ENCODE assay signal across 17 cellular contexts in genomic region chr4:14771504-14772175, GRCh38.
DNase-seq lines count a peak whose midpoint lies in the region; FAIRE-seq and TF ChIP-seq lines count a peak whose summit lies in the region.
"Had no signal": no experiment of that assay in that cellular context is flagged by ENCODE, and none has a peak within 500 bp of the region (broad histone marks: within the 10 kb centered on the region; RNA-seq: fewer than 3 reads in every experiment).

No MANE protein-coding gene starts in this region.

- TSS peak; percentile 98 for BruUV-seq in MCF 10A (replicated peaks; lab: Mats Ljungman, UMichigan)

- no peaks in the 10 kb centered on the region for H3K36me3 ChIP-seq in breast epithelium
- no peaks in the 10 kb centered on the region for H3K36me3 ChIP-seq in bronchial epithelial cell (ENCODE audit: control insufficient read depth, insufficient read depth, low read length)
- H3K36me3 ChIP-seq: BLaER1 treated with 17β-estradiol and CSF1 and Interleukin-3, amounts not matched to agents 10 nM and 100 nM had no signal

- H3K4me3 Mint-ChIP-seq in MCF 10A (ENCODE audit: unreplicated experiment): no peak overlapping the region
- no peak overlapping the region for H3K4me3 Mint-ChIP-seq in type B pancreatic cell

- H3K4me3 ChIP-seq in breast epithelium: no peak overlapping the region
- H3K4me3 ChIP-seq in bronchial epithelial cell (ENCODE audit: low read depth, low read length): no peak overlapping the region
- H3K4me3 ChIP-seq: BLaER1 treated with 17β-estradiol and CSF1 and Interleukin-3, amounts not matched to agents 10 nM and 100 nM had no signal

- DNase-seq in MCF 10A (ENCODE audit: unreplicated experiment): peak; percentile 58
- DNase-seq in breast epithelium (ENCODE audit: low spot score in 2 of 2): no peak
- DNase-seq in bronchial epithelial cell (ENCODE audit: low read depth): peak; percentile 88
- peak; percentile 53 for DNase-seq in fibroblast of peridontal ligament (ENCODE audit: extremely low read depth)
- no peak for DNase-seq in type B pancreatic cell (ENCODE audit: extremely low spot score, unreplicated experiment)
- DNase-seq in C1 segment of cervical spinal cord (lab: John Stamatoyannopoulos, UW): no peak
- DNase-seq in mesenteric fat pad (ENCODE audit: low spot score): no peak
- DNase-seq in RKO (ENCODE audit: low spot score): no peak
- DNase-seq: 8988T, DMS 273 treated with DMSO at 0.1 percent for 48 hours, Karpas-422, MV-4-11, NCI-H1417 treated with DMSO at 0.1 percent for 48 hours, NCI-H2029, NCI-H524 had no signal

- H3K9me3 ChIP-seq in breast epithelium: no peaks in the 10 kb centered on the region

- TF ChIP-seq POLR2A in breast epithelium (IDR thresholded peaks at IDR 0.05): no peak

- FAIRE-seq in bronchial epithelial cell (lab: Jason Lieb, UNC): no peak
- FAIRE-seq: H1 had no signal

- H3K36me3 Mint-ChIP-seq in MCF 10A (ENCODE audit: insufficient read depth, unreplicated experiment): no peaks in the 10 kb centered on the region
- no peaks in the 10 kb centered on the region for H3K36me3 Mint-ChIP-seq in type B pancreatic cell

- H3K4me1 Mint-ChIP-seq in MCF 10A (ENCODE audit: insufficient read depth, unreplicated experiment) (peaks cover 13% of the 10 kb centered on the region), type B pancreatic cell (ENCODE audit: unreplicated experiment) (no peaks in the 10 kb centered on the region)

- H3K4me1 ChIP-seq in breast epithelium: no peaks in the 10 kb centered on the region

- POLR2A ChIA-PET in MCF 10A (lab: Yijun Ruan, JAX): interaction anchor here (0.6 to 2.4 kb wide), 16 partner anchors 11 to 1144 kb away, joined by 3 to 22 read pairs (median 6); partner anchors contain the start of genes BOD1L1 and CPEB2

- H3K27me3 Mint-ChIP-seq in MCF 10A (ENCODE audit: insufficient read depth, unreplicated experiment) (no peaks in the 10 kb centered on the region), type B pancreatic cell (peaks cover 4% of the 10 kb centered on the region)

- no peak overlapping the region for H3K27ac ChIP-seq in breast epithelium
- H3K27ac ChIP-seq: BLaER1 treated with 17β-estradiol and CSF1 and Interleukin-3, amounts not matched to agents 10 nM and 100 nM had no signal

- no peaks in the 10 kb centered on the region for H3K27me3 ChIP-seq in breast epithelium
- no peaks in the 10 kb centered on the region for H3K27me3 ChIP-seq in bronchial epithelial cell (ENCODE audit: control insufficient read depth, insufficient read depth, low read length)
- H3K27me3 ChIP-seq: BLaER1 treated with 17β-estradiol and CSF1 and Interleukin-3, amounts not matched to agents 10 nM and 100 nM had no signal

- TF ChIP-seq CTCF in MCF 10A (IDR thresholded peaks at IDR 0.05; ENCODE audit: unreplicated experiment): no peak
- TF ChIP-seq CTCF in breast epithelium (IDR thresholded peaks at IDR 0.05): no peak
- no peak for TF ChIP-seq CTCF in bronchial epithelial cell (IDR thresholded peaks at IDR 0.05; ENCODE audit: insufficient read depth, low read length, severe bottlenecking)
- no peak for TF ChIP-seq CTCF in type B pancreatic cell (conservative IDR thresholded peaks at IDR 0.05)

- intact Hi-C loops in MCF 10A (cut with micrococcal nuclease) (no loop called here), breast epithelium (cut with DNase I; ENCODE audit: low total_unique reads) (no loop called here)

- H3K27ac Mint-ChIP-seq in MCF 10A (ENCODE audit: low read depth, unreplicated experiment) (peak overlapping the region; percentile 81), type B pancreatic cell (peak overlapping the region; percentile 17)

- CTCF ChIA-PET in MCF 10A (lab: Yijun Ruan, JAX): interaction anchor here (1.3 to 1.6 kb wide), 3 partner anchors 16 to 1118 kb away, joined by 4 to 11 read pairs (median 5); no protein-coding TSS in a partner anchor

- H3K9me3 Mint-ChIP-seq in MCF 10A (ENCODE audit: unreplicated experiment) (no peaks in the 10 kb centered on the region), type B pancreatic cell (peaks cover 6% of the 10 kb centered on the region)

Comparison
In these comparisons a context has a peak if more than half of its experiments do, and no peak if none do; other contexts are left out.
1. DNase-seq: peak in MCF 10A (single experiment), bronchial epithelial cell (single experiment) and fibroblast of peridontal ligament (single experiment); none in breast epithelium (0 of 2), type B pancreatic cell (single experiment), C1 segment of cervical spinal cord (0 of 14), mesenteric fat pad (single experiment) and RKO (single experiment).